In the genomic region with DNA sequence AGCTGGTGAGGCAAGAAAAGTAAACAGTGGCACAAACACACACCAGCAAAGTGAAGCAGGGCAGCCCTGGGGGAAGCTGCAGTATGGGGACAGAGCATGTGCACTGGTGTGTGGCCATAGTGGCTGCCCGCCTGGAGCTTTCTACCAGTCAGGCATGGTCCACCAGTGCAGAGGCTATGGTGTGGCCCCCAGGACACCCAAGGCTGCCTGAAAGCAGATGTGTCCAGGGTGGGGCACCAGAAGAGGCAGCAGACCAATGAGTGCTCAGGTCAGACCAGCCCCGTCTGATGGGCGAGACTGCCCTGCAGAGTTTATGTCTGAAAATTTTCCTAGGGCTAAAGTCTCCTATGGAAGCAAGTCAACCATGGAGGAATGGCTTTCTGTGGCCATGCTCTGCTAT, we compare ENCODE assay signal across 23 cellular contexts.
DNase-seq lines count a peak whose midpoint lies in the region; ATAC-seq, FAIRE-seq and TF ChIP-seq lines count a peak whose summit lies in the region.
"Had no signal": no experiment of that assay in that cellular context is flagged by ENCODE, and none has a peak within 500 bp of the region (broad histone marks: within the 10 kb centered on the region; RNA-seq: fewer than 3 reads in every experiment).

No MANE protein-coding gene starts in this region.

- H3K27me3 ChIP-seq in upper lobe of right lung = no peaks in the 10 kb centered on the region
- H3K27me3 ChIP-seq in vagina = no peaks in the 10 kb centered on the region
- H3K27me3 ChIP-seq: BE2C had no signal

- H3K9me3 Mint-ChIP-seq in nephron progenitor cell = peaks cover 54% of the 10 kb centered on the region

- no peak overlapping the region for H3K9ac ChIP-seq in kidney (ENCODE audit: low read length in 2 of 2)

- ATAC-seq in upper lobe of right lung (peak; percentile 42), HG02759 (IDR thresholded peaks at IDR 0.05; ENCODE audit: unreplicated experiment) (no peak)
- ATAC-seq: GM12878, GM23338 had no signal

- DNase-seq in HuH-7 (ENCODE audit: low spot score) = peak; percentile 7
- DNase-seq in kidney = peak; percentile 41
- peak; percentile 18 for DNase-seq in nephron progenitor cell
- DNase-seq in upper lobe of right lung = peak; percentile 33
- DNase-seq in NCI-H2227 treated with DMSO at 0.1 percent for 48 hours (lab: John Stamatoyannopoulos, UW) = no peak
- DNase-seq in vagina (ENCODE audit: extremely low spot score in 2 of 2) = no peak
- no peak for DNase-seq in GM19238 (ENCODE audit: insufficient read length, low spot score)
- DNase-seq: BE2C; C1 segment of cervical spinal cord; Caco-2; CD4-positive, CD25-positive, alpha-beta regulatory T cell; CD8-positive, alpha-beta memory T cell; DMS79 treated with DMSO at 0.1 percent for 48 hours; GF-D8; HCEC 1CT; KBM-7 had no signal

- intact Hi-C loops in kidney (cut with DNase I) = no loop called here
- intact Hi-C loops in upper lobe of right lung (cut with DNase I) = no loop called here
- intact Hi-C loops in vagina (cut with DNase I) = no loop called here

- peaks cover 12% of the 10 kb centered on the region for H3K4me1 Mint-ChIP-seq in nephron progenitor cell
- H3K4me1 Mint-ChIP-seq: CD4-positive, CD25-positive, alpha-beta regulatory T cell; CD8-positive, alpha-beta memory T cell; GM23338; IgD-negative memory B cell had no signal

- H3K4me3 ChIP-seq in kidney (ENCODE audit: low read length in 2 of 2) (no peak overlapping the region), upper lobe of right lung (no peak overlapping the region), vagina (no peak overlapping the region)
- H3K4me3 ChIP-seq: GM12878, GM23338 had no signal

- H3K4me3 Mint-ChIP-seq in nephron progenitor cell = no peak overlapping the region
- H3K4me3 Mint-ChIP-seq: CD4-positive, CD25-positive, alpha-beta regulatory T cell; CD8-positive, alpha-beta memory T cell; GM23338; IgD-negative memory B cell had no signal

- H3K27ac ChIP-seq in kidney (ENCODE audit: low read depth in 2 of 2, low read length in 2 of 2) (no peak overlapping the region), upper lobe of right lung (no peak overlapping the region), vagina (no peak overlapping the region)

- TF ChIP-seq CTCF in kidney (IDR thresholded peaks at IDR 0.05; ENCODE audit: borderline replicate concordance, extremely low read depth, insufficient read depth) (no peak), nephron progenitor cell (IDR thresholded peaks at IDR 0.05) (no peak), upper lobe of right lung (IDR thresholded peaks at IDR 0.05) (no peak), vagina (IDR thresholded peaks at IDR 0.05) (no peak)

- no peaks in the 10 kb centered on the region for H3K27me3 Mint-ChIP-seq in nephron progenitor cell (ENCODE audit: low read depth, poor library complexity)
- H3K27me3 Mint-ChIP-seq: CD4-positive, CD25-positive, alpha-beta regulatory T cell; CD8-positive, alpha-beta memory T cell; IgD-negative memory B cell had no signal

- H3K9me3 ChIP-seq in kidney (ENCODE audit: control insufficient read depth in 1 of 2, low read length in 2 of 2) = no peaks in the 10 kb centered on the region
- H3K9me3 ChIP-seq in upper lobe of right lung = no peaks in the 10 kb centered on the region
- H3K9me3 ChIP-seq in vagina = no peaks in the 10 kb centered on the region
- H3K9me3 ChIP-seq: BE2C, Caco-2 had no signal

- peak overlapping the region; percentile 21 for H3K27ac Mint-ChIP-seq in nephron progenitor cell
- H3K27ac Mint-ChIP-seq: CD4-positive, CD25-positive, alpha-beta regulatory T cell; CD8-positive, alpha-beta memory T cell; GM23338; IgD-negative memory B cell had no signal

- TF ChIP-seq POLR2A in vagina (IDR thresholded peaks at IDR 0.05) = no peak

- H3K4me1 ChIP-seq in kidney (ENCODE audit: control insufficient read depth in 1 of 2, insufficient read depth in 1 of 2, low read depth in 1 of 2, low read length in 2 of 2) (no peaks in the 10 kb centered on the region), upper lobe of right lung (no peaks in the 10 kb centered on the region), vagina (no peaks in the 10 kb centered on the region)
- H3K4me1 ChIP-seq: Caco-2 had no signal

- FAIRE-seq in kidney (lab: Jason Lieb, UNC) = no peak
- FAIRE-seq: GM12878, GM19239, H54, HTR-8/SVneo had no signal

- H3K36me3 ChIP-seq in kidney (ENCODE audit: control insufficient read depth in 1 of 2, insufficient read depth in 2 of 2, low read length in 2 of 2) (no peaks in the 10 kb centered on the region), upper lobe of right lung (no peaks in the 10 kb centered on the region), vagina (no peaks in the 10 kb centered on the region)
- H3K36me3 ChIP-seq: BE2C had no signal

- H3K36me3 Mint-ChIP-seq in nephron progenitor cell (ENCODE audit: low read depth) = peaks cover 19% of the 10 kb centered on the region
- H3K36me3 Mint-ChIP-seq: CD4-positive, CD25-positive, alpha-beta regulatory T cell; IgD-negative memory B cell had no signal

Comparison
In these comparisons a context has a peak if more than half of its experiments do, and no peak if none do; other contexts are left out.
1. DNase-seq: peak in HuH-7 (single experiment), kidney (single experiment), nephron progenitor cell (single experiment) and upper lobe of right lung (single experiment); none in NCI-H2227 treated with DMSO at 0.1 percent for 48 hours (single experiment), vagina (0 of 2) and GM19238 (single experiment).